Comparison of ENCODE assay signal across 18 cellular contexts in the genomic region with DNA sequence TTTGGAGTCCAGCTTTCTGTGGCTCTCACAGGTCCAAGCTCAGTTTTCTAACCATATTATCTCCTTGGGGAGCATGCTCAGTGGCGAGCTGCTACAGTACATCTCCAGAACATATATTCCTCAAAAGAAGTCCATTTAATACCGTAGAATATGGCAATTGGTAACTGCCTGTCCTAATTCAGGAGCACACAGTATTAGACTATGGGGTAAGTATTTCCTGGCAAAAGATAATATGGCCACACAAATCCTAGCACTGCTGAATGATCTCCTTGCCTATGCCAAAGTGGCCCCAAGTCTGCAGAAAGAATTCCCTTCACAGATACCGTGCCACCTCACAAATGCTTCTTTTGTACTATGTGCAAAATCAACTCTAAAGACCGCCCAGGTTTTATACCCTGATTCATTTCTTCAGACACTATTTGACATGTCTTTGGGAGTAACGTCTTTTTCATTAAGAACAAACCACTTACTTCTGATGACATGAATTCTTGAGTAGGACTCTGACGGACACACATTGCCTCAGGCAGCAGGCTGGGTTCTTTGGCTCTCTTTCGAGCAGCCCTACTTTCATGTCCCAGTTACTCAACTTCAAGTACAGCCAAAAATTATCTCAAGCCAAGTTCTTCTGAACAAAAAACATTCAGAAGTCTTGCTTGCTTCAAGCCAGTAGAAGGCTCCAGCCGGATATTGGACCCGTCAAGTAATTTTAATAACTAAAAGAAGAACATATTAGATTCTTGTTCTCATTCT.
DNase-seq lines count a peak whose midpoint lies in the region; ATAC-seq and TF ChIP-seq lines count a peak whose summit lies in the region.
"Had no signal": no experiment of that assay in that cellular context is flagged by ENCODE, and none has a peak within 500 bp of the region (broad histone marks: within the 10 kb centered on the region; RNA-seq: fewer than 3 reads in every experiment).

No MANE protein-coding gene starts in this region.

- intact Hi-C loops in left ventricle myocardium superior (cut with micrococcal nuclease) = no loop called here

- H3K27me3 ChIP-seq in H7 (ENCODE audit: control insufficient read depth, insufficient read depth, low read length) (no peaks in the 10 kb centered on the region), BE2C (no peaks in the 10 kb centered on the region)
- H3K27me3 ChIP-seq: vagina had no signal

- no peak overlapping the region for H3K27ac Mint-ChIP-seq in stimulated activated effector memory CD8-positive, alpha-beta T cell treated with anti-CD3 and anti-CD28 coated beads, Interleukin-12 subunit alpha, Interleukin-12 subunit beta, amount 100 ng/mL, for 72 hours
- H3K27ac Mint-ChIP-seq: H9; nephron; stimulated activated naive CD8-positive, alpha-beta T cell treated with anti-CD3 and anti-CD28 coated beads, Interleukin-15, amount 100 ng/mL, for 72 hours; T-cell had no signal

- no peaks in the 10 kb centered on the region for H3K4me1 ChIP-seq in BE2C
- H3K4me1 ChIP-seq: Caco-2, vagina had no signal

- H3K9me3 Mint-ChIP-seq in stimulated activated effector memory CD8-positive, alpha-beta T cell treated with anti-CD3 and anti-CD28 coated beads, Interleukin-12 subunit alpha, Interleukin-12 subunit beta, amount 100 ng/mL, for 72 hours = peaks cover 3% of the 10 kb centered on the region

- peak; percentile 98 for ATAC-seq in left ventricle myocardium superior
- peak; percentile 16 for ATAC-seq in stimulated activated effector memory CD8-positive, alpha-beta T cell treated with anti-CD3 and anti-CD28 coated beads, Interleukin-12 subunit alpha, Interleukin-12 subunit beta, amount 100 ng/mL, for 72 hours
- ATAC-seq: HepG2; stimulated activated naive CD8-positive, alpha-beta T cell treated with anti-CD3 and anti-CD28 coated beads, Interleukin-15, amount 100 ng/mL, for 72 hours; T-cell had no signal

- no peaks in the 10 kb centered on the region for H3K36me3 Mint-ChIP-seq in stimulated activated effector memory CD8-positive, alpha-beta T cell treated with anti-CD3 and anti-CD28 coated beads, Interleukin-12 subunit alpha, Interleukin-12 subunit beta, amount 100 ng/mL, for 72 hours
- H3K36me3 Mint-ChIP-seq: T-cell had no signal

- no peaks in the 10 kb centered on the region for H3K9me3 ChIP-seq in BE2C
- H3K9me3 ChIP-seq: Caco-2, vagina had no signal

- no peak for TF ChIP-seq CTCF in epithelial cell of esophagus (IDR thresholded peaks at IDR 0.05; ENCODE audit: insufficient read depth, low read depth, low read length, missing control alignments)
- no peak for TF ChIP-seq CTCF in BE2C (IDR thresholded peaks at IDR 0.05; ENCODE audit: low read depth, low read length)

- H3K36me3 ChIP-seq in H7 (replicated peaks; ENCODE audit: control insufficient read depth, insufficient read depth, low read length) (no peaks in the 10 kb centered on the region), BE2C (no peaks in the 10 kb centered on the region)
- H3K36me3 ChIP-seq: vagina had no signal

- H3K4me3 ChIP-seq in epithelial cell of esophagus (ENCODE audit: low read length) (no peak overlapping the region), H7 (ENCODE audit: insufficient read depth, low read depth, low read length) (no peak overlapping the region), BE2C (ENCODE audit: low read depth, low read length) (no peak overlapping the region)
- H3K4me3 ChIP-seq: vagina had no signal

- H3K4me3 Mint-ChIP-seq in stimulated activated effector memory CD8-positive, alpha-beta T cell treated with anti-CD3 and anti-CD28 coated beads, Interleukin-12 subunit alpha, Interleukin-12 subunit beta, amount 100 ng/mL, for 72 hours = no peak overlapping the region
- H3K4me3 Mint-ChIP-seq: H9; nephron; stimulated activated naive CD8-positive, alpha-beta T cell treated with anti-CD3 and anti-CD28 coated beads, Interleukin-15, amount 100 ng/mL, for 72 hours; T-cell had no signal

- H3K4me1 Mint-ChIP-seq in stimulated activated effector memory CD8-positive, alpha-beta T cell treated with anti-CD3 and anti-CD28 coated beads, Interleukin-12 subunit alpha, Interleukin-12 subunit beta, amount 100 ng/mL, for 72 hours = no peaks in the 10 kb centered on the region
- H3K4me1 Mint-ChIP-seq: H9; nephron; stimulated activated naive CD8-positive, alpha-beta T cell treated with anti-CD3 and anti-CD28 coated beads, Interleukin-15, amount 100 ng/mL, for 72 hours; T-cell had no signal

- DNase-seq in GM03348 (ENCODE audit: low spot score) = peak; percentile 53
- DNase-seq in epithelial cell of esophagus (ENCODE audit: low read depth) = peak; percentile 65
- peak; percentile 52 for DNase-seq in left ventricle myocardium superior
- DNase-seq in stimulated activated effector memory CD8-positive, alpha-beta T cell treated with anti-CD3 and anti-CD28 coated beads, Interleukin-12 subunit alpha, Interleukin-12 subunit beta, amount 100 ng/mL, for 72 hours (ENCODE audit: low spot score in 2 of 2) = no peak
- no peak for DNase-seq in H7
- no peak for DNase-seq in dermis blood vessel endothelial cell
- no peak for DNase-seq in stimulated activated CD4-positive, alpha-beta T cell treated with anti-CD3 and anti-CD28 coated beads, Interleukin-2, amount 100 ng/mL, for 24 hours
- no peak for DNase-seq in BE2C
- DNase-seq: Caco-2; cortex of kidney; H9; mesendoderm; NCI-H226; stimulated activated naive CD8-positive, alpha-beta T cell treated with anti-CD3 and anti-CD28 coated beads, Interleukin-15, amount 100 ng/mL, for 72 hours; T-cell had no signal

Comparison
In these comparisons a context has a peak if more than half of its experiments do, and no peak if none do; other contexts are left out.
1. DNase-seq: peak in GM03348 (single experiment), epithelial cell of esophagus (single experiment) and left ventricle myocardium superior (single experiment); none in stimulated activated effector memory CD8-positive, alpha-beta T cell treated with anti-CD3 and anti-CD28 coated beads, Interleukin-12 subunit alpha, Interleukin-12 subunit beta, amount 100 ng/mL, for 72 hours (0 of 2), H7 (single experiment), dermis blood vessel endothelial cell (single experiment), stimulated activated CD4-positive, alpha-beta T cell treated with anti-CD3 and anti-CD28 coated beads, Interleukin-2, amount 100 ng/mL, for 24 hours (0 of 2) and BE2C (single experiment).